In genomic region chr10:62082729-62083412, GRCh38 we compare ENCODE assay signal across 8 cellular contexts.
DNase-seq lines count a peak whose midpoint lies in the region; ATAC-seq, FAIRE-seq and TF ChIP-seq lines count a peak whose summit lies in the region.

No MANE protein-coding gene starts in this region.

- FAIRE-seq in A549 (lab: Jason Lieb, UNC), result no peak

- H3K4me3 Mint-ChIP-seq in activated T-helper 1 cell treated with anti-CD3 and anti-CD28 coated beads, Interleukin-12 subunit alpha, Interleukin-12 subunit beta, Interleukin-2, Interleukin-4 antibody, amounts not matched to agents 30 ng/mL and 10 ng/mL and 1 ng/mL, durations not matched to agents 14 hours and 24 hours and 36 hours, result peak overlapping the region; percentile 78

- H3K36me3 Mint-ChIP-seq in activated T-helper 1 cell treated with anti-CD3 and anti-CD28 coated beads, Interleukin-12 subunit alpha, Interleukin-12 subunit beta, Interleukin-2, Interleukin-4 antibody, amounts not matched to agents 30 ng/mL and 10 ng/mL and 1 ng/mL, durations not matched to agents 14 hours and 24 hours and 36 hours (ENCODE audit: low read depth), result peaks cover 55% of the 10 kb centered on the region

- H3K27me3 ChIP-seq in gastrocnemius medialis, result no peaks in the 10 kb centered on the region

- peak overlapping the region; percentile 51 for H3K4me2 ChIP-seq in A549

- peak overlapping the region; percentile 84 for H3K27ac Mint-ChIP-seq in activated T-helper 1 cell treated with anti-CD3 and anti-CD28 coated beads, Interleukin-12 subunit alpha, Interleukin-12 subunit beta, Interleukin-2, Interleukin-4 antibody, amounts not matched to agents 30 ng/mL and 10 ng/mL and 1 ng/mL, durations not matched to agents 14 hours and 24 hours and 36 hours

- TF ChIP-seq EP300 in A549 (IDR thresholded peaks at IDR 0.05), result no peak

- no peak overlapping the region for H3K4me3 ChIP-seq in A549
- H3K4me3 ChIP-seq in gastrocnemius medialis, result peak overlapping the region in 2 of 4 donors; percentile 6 to 7

- intact Hi-C loops in activated T-helper 1 cell treated with anti-CD3 and anti-CD28 coated beads, Interleukin-12 subunit alpha, Interleukin-12 subunit beta, Interleukin-2, Interleukin-4 antibody, amounts not matched to agents 30 ng/mL and 10 ng/mL and 1 ng/mL, durations not matched to agents 14 hours and 24 hours and 36 hours (cut with micrococcal nuclease), result loop anchor here (1.0 kb wide), 2 partner anchors 32 to 100 kb away; no protein-coding TSS in a partner anchor
- intact Hi-C loops in gastrocnemius medialis (cut with DNase I; ENCODE audit: low total_unique reads), result no loop called here

- H3K4me1 ChIP-seq in A549 (peaks cover 42% of the 10 kb centered on the region), gastrocnemius medialis (peaks cover 64 to 70% of the 10 kb centered on the region in 2 donors)

- no peaks in the 10 kb centered on the region for H3K27me3 Mint-ChIP-seq in activated T-helper 1 cell treated with anti-CD3 and anti-CD28 coated beads, Interleukin-12 subunit alpha, Interleukin-12 subunit beta, Interleukin-2, Interleukin-4 antibody, amounts not matched to agents 30 ng/mL and 10 ng/mL and 1 ng/mL, durations not matched to agents 14 hours and 24 hours and 36 hours (ENCODE audit: insufficient read depth)

- peak in 1 of 2 experiments; percentile 55; a peak in 3 of 6 replicates for ATAC-seq in A549
- ATAC-seq in GM19328 (IDR thresholded peaks at IDR 0.05; ENCODE audit: unreplicated experiment), result peak; percentile 37
- peak; percentile 33 for ATAC-seq in HG03571 (IDR thresholded peaks at IDR 0.05; ENCODE audit: unreplicated experiment)
- peak in 1 of 2 donors; percentile 14 for ATAC-seq in gastrocnemius medialis

- CTCF ChIA-PET in A549 (lab: Yijun Ruan, JAX), result interaction anchor here (1.1 kb wide), 1 partner anchor 44 kb away, joined by 3 read pairs; no protein-coding TSS in a partner anchor

- H3K9me3 ChIP-seq in A549 (no peaks in the 10 kb centered on the region), gastrocnemius medialis (no peaks in the 10 kb centered on the region)

- TF ChIP-seq RAD21 in A549 (conservative IDR thresholded peaks at IDR 0.05 in 1 of 2, IDR thresholded peaks at IDR 0.05 in 1 of 2), result no peak

- TF ChIP-seq POLR2A in A549 (IDR thresholded peaks at IDR 0.05; ENCODE audit: low read length), result no peak
- TF ChIP-seq POLR2A in gastrocnemius medialis (IDR thresholded peaks at IDR 0.05), result no peak

- POLR2A ChIA-PET in A549 (lab: Yijun Ruan, JAX), result interaction anchor here (0.6 kb wide), 1 partner anchor 1140 kb away, joined by 3 read pairs; no protein-coding TSS in a partner anchor

- peaks cover 72% of the 10 kb centered on the region for H3K4me1 Mint-ChIP-seq in activated T-helper 1 cell treated with anti-CD3 and anti-CD28 coated beads, Interleukin-12 subunit alpha, Interleukin-12 subunit beta, Interleukin-2, Interleukin-4 antibody, amounts not matched to agents 30 ng/mL and 10 ng/mL and 1 ng/mL, durations not matched to agents 14 hours and 24 hours and 36 hours (ENCODE audit: low read depth)

- 84% methylated on average over 7 of the region's 7 CpGs for WGBS in A549 (ENCODE audit: missing lambda C conversion rate)

- TF ChIP-seq CTCF in A549 (IDR thresholded peaks at IDR 0.05) (no peak), gastrocnemius medialis (IDR thresholded peaks at IDR 0.05 in 4 of 5, conservative IDR thresholded peaks at IDR 0.05 in 1 of 5) (no peak)

- H3K9me3 Mint-ChIP-seq in activated T-helper 1 cell treated with anti-CD3 and anti-CD28 coated beads, Interleukin-12 subunit alpha, Interleukin-12 subunit beta, Interleukin-2, Interleukin-4 antibody, amounts not matched to agents 30 ng/mL and 10 ng/mL and 1 ng/mL, durations not matched to agents 14 hours and 24 hours and 36 hours, result peaks cover 4% of the 10 kb centered on the region

- DNase-seq in A549 (ENCODE audit: low read depth in 1 of 2, low spot score in 1 of 2), result peak in 1 of 2 experiments; percentile 29
- peak; percentile 26 for DNase-seq in activated T-helper 1 cell treated with anti-CD3 and anti-CD28 coated beads, Interleukin-12 subunit alpha, Interleukin-12 subunit beta, Interleukin-2, Interleukin-4 antibody, amounts not matched to agents 30 ng/mL and 10 ng/mL and 1 ng/mL, durations not matched to agents 14 hours and 24 hours and 36 hours (ENCODE audit: low spot score)
- peak; percentile 28 for DNase-seq in glomerular visceral epithelial cell (ENCODE audit: extremely low spot score)
- no peak for DNase-seq in gastrocnemius medialis
- no peak for DNase-seq in RKO (ENCODE audit: low spot score)
- DNase-seq in NCI-H345 (lab: John Stamatoyannopoulos, UW), result no peak

- H3K27ac ChIP-seq in A549 (peak overlapping the region; percentile 62 to 78), gastrocnemius medialis (peak overlapping the region; percentile 95 to 99 (median 96))

- in situ Hi-C loops in gastrocnemius medialis (cut with MboI; ENCODE audit: low sequenced_read_pairs in 4 of 4), result loop anchor here in 1 of 4 donors (25.0 kb wide), 1 partner anchor 1179 kb away; no protein-coding TSS in a partner anchor

- peaks cover 5 to 54% of the 10 kb centered on the region in 2 donors for H3K36me3 ChIP-seq in gastrocnemius medialis

TF ChIP-seq in A549, 52 proteins besides CTCF, POLR2A, EP300 and RAD21 (continues in another document):
- no peak for TF ChIP-seq PHF8 (IDR thresholded peaks at IDR 0.05; ENCODE audit: borderline replicate concordance, low read depth)
- TF ChIP-seq, protein P1, sequence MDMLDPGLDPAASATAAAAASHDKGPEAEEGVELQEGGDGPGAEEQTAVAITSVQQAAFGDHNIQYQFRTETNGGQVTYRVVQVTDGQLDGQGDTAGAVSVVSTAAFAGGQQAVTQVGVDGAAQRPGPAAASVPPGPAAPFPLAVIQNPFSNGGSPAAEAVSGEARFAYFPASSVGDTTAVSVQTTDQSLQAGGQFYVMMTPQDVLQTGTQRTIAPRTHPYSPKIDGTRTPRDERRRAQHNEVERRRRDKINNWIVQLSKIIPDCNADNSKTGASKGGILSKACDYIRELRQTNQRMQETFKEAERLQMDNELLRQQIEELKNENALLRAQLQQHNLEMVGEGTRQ (IDR thresholded peaks at IDR 0.05), result no peak
- no peak for TF ChIP-seq CBX2 (IDR thresholded peaks at IDR 0.05; ENCODE audit: borderline replicate concordance, low read depth)
- TF ChIP-seq MAFK (IDR thresholded peaks at IDR 0.05; ENCODE audit: partially characterized antibody), result no peak
- no peak for TF ChIP-seq GATA3 (IDR thresholded peaks at IDR 0.05; ENCODE audit: borderline replicate concordance)
- TF ChIP-seq TP53 (CRISPR knock-in tag; IDR thresholded peaks at IDR 0.05), result no peak
- TF ChIP-seq BHLHE40 (IDR thresholded peaks at IDR 0.05; ENCODE audit: low read depth, low read length), result no peak
- no peak for TF ChIP-seq RARB (CRISPR knock-in tag; IDR thresholded peaks at IDR 0.05)
- TF ChIP-seq ELK1 (IDR thresholded peaks at IDR 0.05; ENCODE audit: low read depth, low read length), result no peak
- no peak for TF ChIP-seq ZNF302 (CRISPR knock-in tag; IDR thresholded peaks at IDR 0.05)
- TF ChIP-seq NFE2L2 (conservative IDR thresholded peaks at IDR 0.05; ENCODE audit: low read length), result no peak
- TF ChIP-seq, protein P2, sequence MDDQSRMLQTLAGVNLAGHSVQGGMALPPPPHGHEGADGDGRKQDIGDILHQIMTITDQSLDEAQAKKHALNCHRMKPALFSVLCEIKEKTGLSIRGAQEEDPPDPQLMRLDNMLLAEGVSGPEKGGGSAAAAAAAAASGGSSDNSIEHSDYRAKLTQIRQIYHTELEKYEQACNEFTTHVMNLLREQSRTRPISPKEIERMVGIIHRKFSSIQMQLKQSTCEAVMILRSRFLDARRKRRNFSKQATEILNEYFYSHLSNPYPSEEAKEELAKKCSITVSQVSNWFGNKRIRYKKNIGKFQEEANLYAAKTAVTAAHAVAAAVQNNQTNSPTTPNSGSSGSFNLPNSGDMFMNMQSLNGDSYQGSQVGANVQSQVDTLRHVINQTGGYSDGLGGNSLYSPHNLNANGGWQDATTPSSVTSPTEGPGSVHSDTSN (IDR thresholded peaks at IDR 0.05), result no peak
- TF ChIP-seq, protein P3, sequence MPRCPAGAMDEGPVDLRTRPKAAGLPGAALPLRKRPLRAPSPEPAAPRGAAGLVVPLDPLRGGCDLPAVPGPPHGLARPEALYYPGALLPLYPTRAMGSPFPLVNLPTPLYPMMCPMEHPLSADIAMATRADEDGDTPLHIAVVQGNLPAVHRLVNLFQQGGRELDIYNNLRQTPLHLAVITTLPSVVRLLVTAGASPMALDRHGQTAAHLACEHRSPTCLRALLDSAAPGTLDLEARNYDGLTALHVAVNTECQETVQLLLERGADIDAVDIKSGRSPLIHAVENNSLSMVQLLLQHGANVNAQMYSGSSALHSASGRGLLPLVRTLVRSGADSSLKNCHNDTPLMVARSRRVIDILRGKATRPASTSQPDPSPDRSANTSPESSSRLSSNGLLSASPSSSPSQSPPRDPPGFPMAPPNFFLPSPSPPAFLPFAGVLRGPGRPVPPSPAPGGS (IDR thresholded peaks at IDR 0.05), result no peak
- no peak for TF ChIP-seq HOXB13 (CRISPR knock-in tag; IDR thresholded peaks at IDR 0.05; ENCODE audit: low read depth)

Comparison
In these comparisons a context has a peak if more than half of its experiments do, and no peak if none do; other contexts are left out.
1. DNase-seq: peak in activated T-helper 1 cell treated with anti-CD3 and anti-CD28 coated beads, Interleukin-12 subunit alpha, Interleukin-12 subunit beta, Interleukin-2, Interleukin-4 antibody, amounts not matched to agents 30 ng/mL and 10 ng/mL and 1 ng/mL, durations not matched to agents 14 hours and 24 hours and 36 hours (single experiment) and glomerular visceral epithelial cell (single experiment); none in gastrocnemius medialis (0 of 2), RKO (single experiment) and NCI-H345 (single experiment).